In genomic region chr3:57596495-57597239, GRCh38 we compare ENCODE assay signal across 8 cellular contexts. TPM values are rescaled to one million over a fixed set of nuclear protein-coding genes. Genes with fewer than 3 reads are reported as not detected.
DNase-seq lines count a peak whose midpoint lies in the region; ATAC-seq and TF ChIP-seq lines count a peak whose summit lies in the region.

No MANE protein-coding gene starts in this region.

- H3K4me1 ChIP-seq in SJCRH30 (no peaks in the 10 kb centered on the region), gastroesophageal sphincter (peaks cover 0 to 57% (median 36%) of the 10 kb centered on the region in 3 donors), neutrophil (ENCODE audit: control insufficient read depth in 1 of 2, insufficient read depth in 1 of 2, low read depth in 1 of 2, low read length in 1 of 2) (peaks cover 31 to 34% of the 10 kb centered on the region in 2 experiments), subcutaneous abdominal adipose tissue (ENCODE audit: control insufficient read depth in 5 of 5, insufficient read depth in 5 of 5, low read length in 5 of 5) (peaks cover 4 to 56% (median 48%) of the 10 kb centered on the region in 5 donors)

- H3K4me3 ChIP-seq in SJCRH30, result peak overlapping the region; percentile 77
- peak overlapping the region; percentile 82 to 83 for H3K4me3 ChIP-seq in gastroesophageal sphincter
- peak overlapping the region; percentile 78 to 96 for H3K4me3 ChIP-seq in neutrophil (ENCODE audit: low read depth in 1 of 2, low read length in 1 of 2)
- peak overlapping the region; percentile 99 to 100 (median 99) for H3K4me3 ChIP-seq in subcutaneous abdominal adipose tissue (ENCODE audit: low read depth in 1 of 5, low read length in 5 of 5)

- 0 to 1% methylated on average over 13 to 18 of the region's 35 CpGs for WGBS in gastroesophageal sphincter (ENCODE audit: low coverage in 1 of 2), 2 donors

- H3K4me1 Mint-ChIP-seq in activated naive CD4-positive, alpha-beta T cell treated with anti-CD3 and anti-CD28 coated beads, Interleukin-2, amount 10 ng/mL, durations not matched to agents 7 days and 5 days, result peaks cover 49% of the 10 kb centered on the region

- TF ChIP-seq CTCF in gastroesophageal sphincter (IDR thresholded peaks at IDR 0.05) (no peak), neutrophil (IDR thresholded peaks at IDR 0.05) (no peak)

- H3K27me3 ChIP-seq in SJCRH30, result no peaks in the 10 kb centered on the region
- no peaks in the 10 kb centered on the region for H3K27me3 ChIP-seq in gastroesophageal sphincter
- H3K27me3 ChIP-seq in neutrophil, result no peaks in the 10 kb centered on the region
- H3K27me3 ChIP-seq in subcutaneous abdominal adipose tissue (ENCODE audit: control insufficient read depth in 5 of 5, insufficient read depth in 4 of 5, low read length in 5 of 5), result no peaks in the 10 kb centered on the region

- H3K27ac ChIP-seq in SJCRH30 (peak overlapping the region; percentile 83), gastroesophageal sphincter (peak overlapping the region; percentile 96 to 98 (median 96)), neutrophil (peak overlapping the region; percentile 94), subcutaneous abdominal adipose tissue (ENCODE audit: low read depth, low read length) (peak overlapping the region; percentile 99)

- H3K9me3 Mint-ChIP-seq in activated naive CD4-positive, alpha-beta T cell treated with anti-CD3 and anti-CD28 coated beads, Interleukin-2, amount 10 ng/mL, durations not matched to agents 7 days and 5 days, result no peaks in the 10 kb centered on the region

- CTCF ChIA-PET in activated naive CD4-positive, alpha-beta T cell treated with anti-CD3 and anti-CD28 coated beads, Interleukin-2, amount 10 ng/mL, durations not matched to agents 7 days and 5 days (lab: Charles Lee), result interaction anchor here (0.6 to 1.1 kb wide), 5 partner anchors 10 to 260 kb away, joined by 3 to 5 read pairs (median 3); no protein-coding TSS in a partner anchor

- H3K27me3 Mint-ChIP-seq in activated naive CD4-positive, alpha-beta T cell treated with anti-CD3 and anti-CD28 coated beads, Interleukin-2, amount 10 ng/mL, durations not matched to agents 7 days and 5 days, result no peaks in the 10 kb centered on the region

- H3K36me3 Mint-ChIP-seq in activated naive CD4-positive, alpha-beta T cell treated with anti-CD3 and anti-CD28 coated beads, Interleukin-2, amount 10 ng/mL, durations not matched to agents 7 days and 5 days, result peaks cover 27% of the 10 kb centered on the region

- peaks cover 12% of the 10 kb centered on the region for H3K36me3 ChIP-seq in SJCRH30
- H3K36me3 ChIP-seq in gastroesophageal sphincter, result peaks cover 0 to 7% of the 10 kb centered on the region in 2 donors
- no peaks in the 10 kb centered on the region for H3K36me3 ChIP-seq in neutrophil
- peaks cover 0 to 4% (median 0%) of the 10 kb centered on the region in 5 donors for H3K36me3 ChIP-seq in subcutaneous abdominal adipose tissue (ENCODE audit: control insufficient read depth in 5 of 5, insufficient read depth in 5 of 5, low read length in 5 of 5)

- no peak for TF ChIP-seq EP300 in gastroesophageal sphincter (IDR thresholded peaks at IDR 0.05)

- peak overlapping the region; percentile 100 for H3K27ac Mint-ChIP-seq in activated naive CD4-positive, alpha-beta T cell treated with anti-CD3 and anti-CD28 coated beads, Interleukin-2, amount 10 ng/mL, durations not matched to agents 7 days and 5 days

- H3K4me3 Mint-ChIP-seq in activated naive CD4-positive, alpha-beta T cell treated with anti-CD3 and anti-CD28 coated beads, Interleukin-2, amount 10 ng/mL, durations not matched to agents 7 days and 5 days, result peak overlapping the region; percentile 98

- TF ChIP-seq POLR2A in gastroesophageal sphincter (IDR thresholded peaks at IDR 0.05), result peak; percentile 41 to 50

- ATAC-seq in GM18502 (IDR thresholded peaks at IDR 0.05; ENCODE audit: poor library complexity, unreplicated experiment), result peak; percentile 13
- ATAC-seq in HG03196 (IDR thresholded peaks at IDR 0.05; ENCODE audit: unreplicated experiment), result peak; percentile 6
- ATAC-seq in gastroesophageal sphincter, result peak; percentile 46

- peak overlapping the region; percentile 96 to 100 (median 99) for H3K9ac ChIP-seq in subcutaneous abdominal adipose tissue (ENCODE audit: low read length in 5 of 5)

- peak; percentile 74 to 78 for DNase-seq in SJCRH30
- peak; percentile 80 for DNase-seq in activated naive CD4-positive, alpha-beta T cell treated with anti-CD3 and anti-CD28 coated beads, Interleukin-2, amount 10 ng/mL, durations not matched to agents 7 days and 5 days
- no peak for DNase-seq in NCI-H1105 treated with DMSO at 0.1 percent for 48 hours (lab: John Stamatoyannopoulos, UW)

- H3K9me3 ChIP-seq in SJCRH30 (replicated peaks) (no peaks in the 10 kb centered on the region), gastroesophageal sphincter (no peaks in the 10 kb centered on the region), neutrophil (no peaks in the 10 kb centered on the region), subcutaneous abdominal adipose tissue (ENCODE audit: control insufficient read depth in 5 of 5, low read length in 5 of 5) (no peaks in the 10 kb centered on the region)

RNA-seq across cellular contexts. Expression of gene ARF4, which starts 0.5 kb away (rescaled TPM):
- total RNA-seq in SJCRH30 (2014; rRNA removed; shearing (Covaris generic)), result 179 and 180 TPM in 2 replicates
- total RNA-seq in gastroesophageal sphincter, result 100 to 1,000 TPM in 2 of 4 donors, 10 to 100 TPM in 2; 83.4 to 111 (median 99.6) TPM

RNA-seq across cellular contexts. Expression of gene PDE12, which starts 40.6 kb away (rescaled TPM):
- 14.4 and 16.2 TPM in 2 replicates for total RNA-seq in SJCRH30 (2014; rRNA removed; shearing (Covaris generic))
- total RNA-seq in gastroesophageal sphincter, result 10 to 100 TPM; 16.0 to 29.9 (median 21.7) TPM

RNA-seq across cellular contexts. Expression of gene DNAH12, which starts 52.5 kb away (rescaled TPM):
- total RNA-seq in SJCRH30 (2014; rRNA removed; shearing (Covaris generic)), result 1.3 and 1.4 TPM in 2 replicates
- total RNA-seq in gastroesophageal sphincter, result under 1 TPM in 1 of 4 donors, not detected in 3; 0.27 TPM
